8 cellular contexts compared by ENCODE assay signal in the genomic region with DNA sequence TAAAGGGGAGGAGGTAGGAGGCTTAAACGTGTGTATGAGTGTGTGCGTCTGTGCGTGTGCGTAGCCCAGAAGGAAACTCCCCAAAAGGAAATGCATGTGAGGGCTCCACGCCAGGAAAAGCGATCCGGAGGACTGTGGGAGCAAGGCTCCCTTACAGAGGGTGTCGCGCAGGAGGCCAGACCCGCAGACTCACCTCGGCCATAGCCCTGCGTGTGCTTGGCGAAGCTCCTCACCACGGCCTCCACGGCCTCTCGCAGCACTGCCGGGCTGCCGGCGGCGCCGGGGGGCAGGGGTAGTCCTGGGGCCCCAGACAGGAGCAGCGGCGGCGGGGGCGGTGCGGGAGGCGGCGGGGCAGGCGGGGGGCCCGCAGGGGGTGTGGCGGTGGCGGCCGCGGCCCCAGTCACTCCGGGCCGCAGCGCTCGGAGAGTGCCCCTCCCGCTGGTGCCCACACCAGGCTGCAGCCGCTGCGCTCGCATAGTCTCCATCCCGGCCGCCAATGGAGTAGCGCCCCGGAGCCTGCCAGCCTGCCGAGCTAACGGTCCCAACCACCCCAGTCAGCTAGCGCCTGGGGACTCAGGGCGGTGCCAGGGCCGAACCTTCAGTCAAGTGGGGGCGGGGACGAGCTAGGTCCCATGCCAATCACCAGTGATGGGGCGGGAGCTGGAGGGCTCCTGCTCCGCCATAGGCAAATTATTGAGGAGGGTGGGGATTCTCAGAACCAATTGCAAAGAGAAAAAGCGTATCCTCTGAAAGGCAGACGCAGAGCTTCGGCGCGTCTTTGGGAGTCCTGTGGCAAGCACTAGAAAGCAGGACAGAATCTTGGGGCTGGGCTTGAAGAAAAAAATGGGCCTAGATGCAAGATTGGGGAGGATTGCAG. TPM values are rescaled to one million over a fixed set of nuclear protein-coding genes. Genes with fewer than 3 reads are reported as not detected.
A peak's percentile ranks its signal among the peaks of the same experiment; 100 is the strongest.
DNase-seq lines count a peak whose midpoint lies in the region; ATAC-seq, FAIRE-seq and TF ChIP-seq lines count a peak whose summit lies in the region.

A gene (minus strand): TSS at position 575 of the 877 bp plus-strand sequence. CDS start 90 bp downstream, at position 485.

- peaks cover 0 to 15% (median 9%) of the 10 kb centered on the region in 4 experiments; a peak in 6 of 7 replicates for H3K4me1 ChIP-seq in H1 (replicated peaks in 1 of 4; ENCODE audit: control insufficient read depth in 3 of 4, insufficient read depth in 4 of 4, low read length in 3 of 4)

- no peak within 1 kb of the TSS for H4K5ac ChIP-seq in H1 (ENCODE audit: insufficient read length, low read depth, low read length)

- H2BK12ac ChIP-seq in H1 (ENCODE audit: low read depth, low read length): no peak within 1 kb of the TSS

- H3K18ac ChIP-seq in H1 (ENCODE audit: extremely low read depth, low read length): no peak within 1 kb of the TSS

- DNase-seq in COLO668 (lab: John Stamatoyannopoulos, UW; ENCODE audit: unreplicated experiment): peak; percentile 96
- peak; percentile 97 for DNase-seq in HT1080 (ENCODE audit: low read depth)
- DNase-seq in NOMO-1 treated with DMSO at 0.1 percent for 48 hours (lab: John Stamatoyannopoulos, UW; ENCODE audit: unreplicated experiment): peak; percentile 92
- DNase-seq in activated CD8-positive, alpha-beta memory T cell treated with anti-CD3 and anti-CD28 coated beads for 4 hours (ENCODE audit: low read depth in 2 of 2): peak; percentile 85 to 86
- DNase-seq in H1 (ENCODE audit: low read depth in 1 of 2, low spot score in 2 of 2): peak; percentile 83 to 93
- DNase-seq in memory B cell (ENCODE audit: low spot score in 2 of 2): peak; percentile 83 to 92
- peak; percentile 81 for DNase-seq in stimulated activated CD8-positive, alpha-beta memory T cell treated with anti-CD3 and anti-CD28 coated beads, Interleukin-12 subunit alpha, Interleukin-12 subunit beta, amount 100 ng/mL, for 24 hours (ENCODE audit: extremely low read depth)

- no peaks in the 10 kb centered on the region for H3K79me1 ChIP-seq in H1 (ENCODE audit: low read depth, low read length)

- H2AK5ac ChIP-seq in H1 (ENCODE audit: low read depth, low read length): no peak within 1 kb of the TSS

- no peak for TF ChIP-seq CTCF in H1 (IDR thresholded peaks at IDR 0.05; ENCODE audit: control extremely low read depth in 1 of 3, insufficient read depth in 1 of 3, low read depth in 1 of 3, low read length in 3 of 3)

- H3K9me3 ChIP-seq in H1 (ENCODE audit: insufficient read depth in 2 of 2, low read depth in 1 of 2, low read length in 1 of 2): no peaks in the 10 kb centered on the region

- CTCF ChIA-PET in H1 (lab: Charles Lee; ENCODE audit: partially characterized antibody): interaction anchor here (0.6 to 3.4 kb wide), 13 partner anchors 9 to 112 kb away, joined by 3 to 18 read pairs (median 3); a partner anchor contains a TSS

- H3K23me2 ChIP-seq in H1 (ENCODE audit: low read depth, low read length): peaks cover 22% of the 10 kb centered on the region

- peak; percentile 62 for FAIRE-seq in H1 (lab: Jason Lieb, UNC)

- H3K14ac ChIP-seq in H1 (ENCODE audit: insufficient read length): no peak within 1 kb of the TSS

- H3K4me1 Mint-ChIP-seq in memory B cell: peaks cover 57% of the 10 kb centered on the region

- H4K8ac ChIP-seq in H1 (ENCODE audit: extremely low read depth, insufficient read depth, low read length): no peak within 1 kb of the TSS

- no peak within 1 kb of the TSS for H3K4ac ChIP-seq in H1 (replicated peaks; ENCODE audit: insufficient read length, low read depth, low read length)

- ATAC-seq in GM21360 (IDR thresholded peaks at IDR 0.05; ENCODE audit: unreplicated experiment) (peak; percentile 63), memory B cell (ENCODE audit: low read depth) (peak; percentile 88)

- H3K27me3 ChIP-seq in H1 (replicated peaks in 1 of 4; ENCODE audit: control insufficient read depth in 3 of 4, extremely low read depth in 1 of 4, insufficient read depth in 3 of 4, low read length in 3 of 4): peaks cover 17 to 66% (median 52%) of the 10 kb centered on the region in 4 experiments

- H3K79me2 ChIP-seq in H1 (ENCODE audit: control insufficient read depth in 1 of 2, insufficient read depth in 2 of 2, low read length in 2 of 2): no peaks in the 10 kb centered on the region

- H3K9me3 Mint-ChIP-seq in memory B cell: no peaks in the 10 kb centered on the region

- H3K9ac ChIP-seq in H1 (replicated peaks in 1 of 4; ENCODE audit: extremely low read depth in 1 of 4, low read depth in 3 of 4, low read length in 3 of 4): no peak within 1 kb of the TSS; a peak in 2 of 7 replicates

- POLR2A ChIA-PET in H1 (lab: Charles Lee; ENCODE audit: partially characterized antibody): interaction anchor here (0.6 to 5.3 kb wide), 8 partner anchors 10 to 82 kb away, joined by 3 to 31 read pairs (median 4); a partner anchor contains a TSS

- H3K4me3 Mint-ChIP-seq in memory B cell: peak within 1 kb of the TSS; percentile 93

- WGBS in H1 (ENCODE audit: extremely low coverage in 1 of 2, insufficient coverage in 1 of 2, insufficient read length in 1 of 2, insufficient replicate concordance in 2 of 2, low coverage in 1 of 2, low lambda C conversion rate in 2 of 2, missing lambda C conversion rate in 1 of 2), 2 experiments: 2% methylated on average over 33 of the region's 60 CpGs; no CpG with 5 or more reads in 1 of the 2 experiments

- H2BK120ac ChIP-seq in H1 (replicated peaks; ENCODE audit: low read depth, low read length): no peak within 1 kb of the TSS

- no peak within 1 kb of the TSS for H3K27ac ChIP-seq in H1 (ENCODE audit: low read depth, low read length)

- TF ChIP-seq EP300 in H1 (IDR thresholded peaks at IDR 0.05; ENCODE audit: borderline replicate concordance in 1 of 2, low read depth in 2 of 2, low read length in 2 of 2): no peak

- no peak; a peak in 1 of 4 replicates for TF ChIP-seq RAD21 in H1 (IDR thresholded peaks at IDR 0.05 in 1 of 2, conservative IDR thresholded peaks at IDR 0.05 in 1 of 2; ENCODE audit: low read depth in 2 of 2, low read length in 2 of 2)

- H2BK15ac ChIP-seq in H1 (ENCODE audit: low read length): no peak within 1 kb of the TSS

- no peaks in the 10 kb centered on the region for H3K27me3 Mint-ChIP-seq in memory B cell

- no peak within 1 kb of the TSS for H3K23ac ChIP-seq in H1 (ENCODE audit: insufficient read length)

- no peak within 1 kb of the TSS for H4K91ac ChIP-seq in H1 (replicated peaks; ENCODE audit: insufficient read length, low read length)

- H3K36me3 Mint-ChIP-seq in memory B cell: peaks cover 4% of the 10 kb centered on the region

- H3K4me2 ChIP-seq in H1 (ENCODE audit: insufficient read depth in 1 of 2, low read depth in 2 of 2, low read length in 2 of 2): peak within 1 kb of the TSS; percentile 72 to 85

- H3K4me3 ChIP-seq in H1 (ENCODE audit: extremely low read depth in 1 of 4, insufficient read depth in 2 of 4, low read depth in 3 of 4, low read length in 4 of 4): peak within 1 kb of the TSS; percentile 42 to 67 (median 52)

- no peak within 1 kb of the TSS for H2BK5ac ChIP-seq in H1 (ENCODE audit: low read depth, low read length)

- H3K27ac Mint-ChIP-seq in memory B cell: peak within 1 kb of the TSS; percentile 90

- no peak for TF ChIP-seq POLR2A in H1 (IDR thresholded peaks at IDR 0.05; ENCODE audit: control extremely low read depth in 1 of 2, low read depth in 2 of 2, low read length in 2 of 2)

- no peak within 1 kb of the TSS for H3K56ac ChIP-seq in H1 (replicated peaks; ENCODE audit: insufficient read length, low read depth, low read length)

- peaks cover 0 to 2% of the 10 kb centered on the region in 2 experiments for H4K20me1 ChIP-seq in H1 (replicated peaks in 1 of 2; ENCODE audit: control insufficient read depth in 1 of 2, insufficient read depth in 2 of 2, low read length in 2 of 2)

- H2BK20ac ChIP-seq in H1 (ENCODE audit: low read length): no peak within 1 kb of the TSS

- H2AFZ ChIP-seq in H1 (ENCODE audit: low read length): peak within 1 kb of the TSS; percentile 90

- H3K36me3 ChIP-seq in H1 (ENCODE audit: control insufficient read depth in 2 of 4, insufficient read depth in 4 of 4, low read length in 3 of 4): no peaks in the 10 kb centered on the region

TF ChIP-seq in H1, 55 proteins besides CTCF, POLR2A, EP300 and RAD21 (continues in another document):
- TF ChIP-seq RNF2 (IDR thresholded peaks at IDR 0.05; ENCODE audit: borderline replicate concordance, low read depth, low read length, missing control alignments, poor library complexity, severe bottlenecking) (no peak), SP1 (IDR thresholded peaks at IDR 0.05; ENCODE audit: low read depth, low read length) (peak; percentile 87), YY1 (IDR thresholded peaks at IDR 0.05; ENCODE audit: low read depth, low read length) (0 out of 2 replicates have a peak, but pooled peaks have one; percentile 42), RBBP5 (IDR thresholded peaks at IDR 0.05; ENCODE audit: borderline replicate concordance, low read depth, low read length) (no peak), TCF12 (IDR thresholded peaks at IDR 0.05; ENCODE audit: low read depth, low read length) (peak; percentile 66; the same call in 1 of the 2 replicates), SP2 (IDR thresholded peaks at IDR 0.05; ENCODE audit: low read length) (peak; percentile 29; the same call in 1 of the 2 replicates), KDM1A (IDR thresholded peaks at IDR 0.05; ENCODE audit: borderline replicate concordance, low read length) (peak; percentile 95), SIN3A (conservative IDR thresholded peaks at IDR 0.05 in 1 of 2, IDR thresholded peaks at IDR 0.05 in 1 of 2; ENCODE audit: low read depth in 1 of 2, low read length in 2 of 2) (0 out of 4 replicates have a peak, but pooled peaks of 1 of the 2 experiments have one; percentile 45), SP4 (IDR thresholded peaks at IDR 0.05; ENCODE audit: low read length) (0 out of 2 replicates have a peak, but pooled peaks have one; percentile 53), CHD1 (IDR thresholded peaks at IDR 0.05; ENCODE audit: low read depth, low read length) (no peak), HDAC2 (IDR thresholded peaks at IDR 0.05; ENCODE audit: borderline replicate concordance in 1 of 2, low read depth in 2 of 2, low read length in 2 of 2) (peak; percentile 88 to 94), KDM4A (IDR thresholded peaks at IDR 0.05; ENCODE audit: low read depth, low read length, severe bottlenecking) (peak; percentile 54)

RNA-seq across cellular contexts. Expression of the gene that starts here (rescaled TPM):
- 16.3 and 24.7 TPM in 2 replicates for total RNA-seq in HT1080 (2014; rRNA removed; shearing (Covaris generic))
- 44.5 and 52.9 TPM in 2 replicates for polyA plus RNA-seq in HT1080 (2015; cell fraction: cytosol; rRNA removed)
- polyA plus RNA-seq in HT1080 (2015; cell fraction: nucleus; rRNA removed): 22.7 and 25.6 TPM in 2 replicates
- total RNA-seq in H1 (2021; fragmentation: NEBNext Ultra II Directional; extraction: Animal tissue kit (Norgen Biotek cat#: 25700)): 2.9 and 3.0 TPM in 2 replicates
- polyA plus RNA-seq in H1 (2011; rRNA removed): 3.7 and 3.8 TPM in 2 replicates
- polyA plus RNA-seq in H1 (2011; cell fraction: cytosol; rRNA removed): 2.9 TPM
- 0.67 TPM for polyA plus RNA-seq in H1 (2011; cell fraction: nucleus; rRNA removed)
- 1.1 to 2.2 TPM (median 1.2 TPM) in 4 replicates for polyA plus RNA-seq in H1 (2012, experiment 1 of 2)
- polyA plus RNA-seq in H1 (2012, experiment 2 of 2): 1.7 TPM
- polyA plus RNA-seq in H1 (2013, experiment 1 of 2): 1.9 TPM
- 2.0 TPM for polyA plus RNA-seq in H1 (2013, experiment 2 of 2)
- polyA minus RNA-seq in H1 (2011; rRNA and poly(A)+ RNA removed): 2.7 TPM in 2 replicates
- polyA minus RNA-seq in H1 (2011; cell fraction: cytosol; rRNA and poly(A)+ RNA removed): 1.7 TPM
- polyA minus RNA-seq in H1 (2011; cell fraction: nucleus; rRNA and poly(A)+ RNA removed): 1.3 TPM
